In genomic region chr10:69087600-69088470, GRCh38 we compare ENCODE assay signal across 8 cellular contexts. TPM values are rescaled to one million over a fixed set of nuclear protein-coding genes. Genes with fewer than 3 reads are reported as not detected.
DNase-seq lines count a peak whose midpoint lies in the region; ATAC-seq, FAIRE-seq and TF ChIP-seq lines count a peak whose summit lies in the region.

Gene SRGN (plus strand): TSS chr10:69088103. CDS start chr10:69088158, 55 bp downstream.

- RAD21 ChIA-PET in GM12878 (lab: Charles Lee; ENCODE audit: unreplicated experiment): interaction anchor here (0.6 to 18.9 kb wide), 11 partner anchors 9 to 1423 kb away, joined by 3 to 544 read pairs (median 3); partner anchors contain the start of gene DDX21

- peaks cover 51% of the 10 kb centered on the region for H3K4me1 Mint-ChIP-seq in T-helper 2 cell treated with Interferon-gamma antibody and Interleukin-4, amounts not matched to agents 5 μg/mL and 100 μg/mL, for 36 hours (ENCODE audit: low read depth)

- SMC1A ChIA-PET in GM12878 (lab: Charles Lee; ENCODE audit: uncharacterized antibody, unreplicated experiment): interaction anchor here (0.7 to 16.6 kb wide), 12 partner anchors 9 to 141 kb away, joined by 3 to 355 read pairs (median 4); no protein-coding TSS in a partner anchor

- peak within 1 kb of the TSS; percentile 96 for H3K9ac ChIP-seq in GM12878 (ENCODE audit: control insufficient read depth, insufficient read depth, low read length)

- peak within 1 kb of the TSS; percentile 97 for H3K27ac ChIP-seq in GM12878 (ENCODE audit: control insufficient read depth, insufficient read depth)

- peaks cover 52% of the 10 kb centered on the region for H3K79me2 ChIP-seq in GM12878 (ENCODE audit: control insufficient read depth, insufficient read depth, low read length)

- no peaks in the 10 kb centered on the region for H4K20me1 ChIP-seq in GM12878 (ENCODE audit: control insufficient read depth, insufficient read depth)

- intact Hi-C loops in GM12878 (cut with micrococcal nuclease; ENCODE audit: unreplicated experiment): loop anchor here (1.0 kb wide), 1 partner anchor 22 kb away; no protein-coding TSS in a partner anchor

- FAIRE-seq in GM12878 (lab: Jason Lieb, UNC): peak; percentile 72

- TF ChIP-seq RAD21 in GM12878 (IDR thresholded peaks at IDR 0.05; ENCODE audit: insufficient read depth, low read depth, low read length): no peak

- H3K36me3 Mint-ChIP-seq in T-helper 2 cell treated with Interferon-gamma antibody and Interleukin-4, amounts not matched to agents 5 μg/mL and 100 μg/mL, for 36 hours (ENCODE audit: low read depth): peaks cover 19% of the 10 kb centered on the region

- in situ Hi-C loops in GM12878 (cut with MboI): no loop called here

- peak within 1 kb of the TSS; percentile 90 for H3K4me2 ChIP-seq in GM12878 (ENCODE audit: control insufficient read depth, insufficient read depth)

- no peaks in the 10 kb centered on the region for H3K9me3 ChIP-seq in GM12878 (replicated peaks; ENCODE audit: control insufficient read depth, insufficient read depth, low read length)

- H3K27me3 Mint-ChIP-seq in T-helper 2 cell treated with Interferon-gamma antibody and Interleukin-4, amounts not matched to agents 5 μg/mL and 100 μg/mL, for 36 hours (ENCODE audit: low read depth): no peaks in the 10 kb centered on the region

- peak; percentile 86 for DNase-seq in T-helper 2 cell treated with Interferon-gamma antibody and Interleukin-4, amounts not matched to agents 5 μg/mL and 100 μg/mL, for 36 hours (ENCODE audit: low spot score)
- DNase-seq in GM12878 (ENCODE audit: low read depth, low spot score): peak; percentile 97
- peak; percentile 54 for DNase-seq in kidney glomerular epithelial cell (lab: John Stamatoyannopoulos, UW)
- DNase-seq in stimulated activated CD4-positive, alpha-beta T cell treated with anti-CD3 and anti-CD28 coated beads, TNF-alpha, amount 100 ng/mL, for 24 hours (ENCODE audit: low read depth in 3 of 3): peak; percentile 54 to 78 (median 63)
- no peak for DNase-seq in NCI-H345 treated with DMSO at 0.1 percent for 48 hours (lab: John Stamatoyannopoulos, UW; ENCODE audit: unreplicated experiment)
- no peak for DNase-seq in NCI-H2171 treated with DMSO at 0.1 percent for 48 hours (lab: John Stamatoyannopoulos, UW)

- no TSS peak for BruUV-seq in GM12878 (replicated peaks; lab: Mats Ljungman, UMichigan)

- no peaks in the 10 kb centered on the region for H3K27me3 ChIP-seq in GM12878 (replicated peaks in 1 of 2; ENCODE audit: control insufficient read depth in 2 of 2, insufficient read depth in 2 of 2, low read length in 1 of 2)

- H3K4me3 Mint-ChIP-seq in T-helper 2 cell treated with Interferon-gamma antibody and Interleukin-4, amounts not matched to agents 5 μg/mL and 100 μg/mL, for 36 hours: peak within 1 kb of the TSS; percentile 94

- TF ChIP-seq CTCF in GM12878 (IDR thresholded peaks at IDR 0.05 in 2 of 3, conservative IDR thresholded peaks at IDR 0.05 in 1 of 3; ENCODE audit: control insufficient read depth in 2 of 3, extremely low read depth in 1 of 3, insufficient read depth in 1 of 3, low read depth in 3 of 3, low read length in 3 of 3): no peak

- H2AFZ ChIP-seq in GM12878 (ENCODE audit: control insufficient read depth, low read depth, low read length): peak within 1 kb of the TSS; percentile 48

- peak within 1 kb of the TSS; percentile 99 for H3K27ac Mint-ChIP-seq in T-helper 2 cell treated with Interferon-gamma antibody and Interleukin-4, amounts not matched to agents 5 μg/mL and 100 μg/mL, for 36 hours

- no peaks in the 10 kb centered on the region for H3K9me3 Mint-ChIP-seq in T-helper 2 cell treated with Interferon-gamma antibody and Interleukin-4, amounts not matched to agents 5 μg/mL and 100 μg/mL, for 36 hours

- TF ChIP-seq POLR2A in GM12878 (IDR thresholded peaks at IDR 0.05; ENCODE audit: low read depth, low read length): peak; percentile 96

- 1% methylated on average over 9 of the region's 9 CpGs for WGBS in GM12878 (ENCODE audit: insufficient coverage, insufficient replicate concordance, low lambda C conversion rate, missing lambda C conversion rate)

- H3K36me3 ChIP-seq in GM12878 (ENCODE audit: control insufficient read depth in 2 of 2, insufficient read depth in 2 of 2, low read length in 1 of 2): no peaks in the 10 kb centered on the region

- CTCF ChIA-PET in GM12878 (lab: Yijun Ruan, JAX): interaction anchor here (0.7 to 11.1 kb wide), 11 partner anchors 12 to 1202 kb away, joined by 3 to 272 read pairs (median 5); no protein-coding TSS in a partner anchor

- POLR2A ChIA-PET in GM12878 (lab: Charles Lee): interaction anchor here (0.6 to 13.2 kb wide), 13 partner anchors 9 to 236 kb away, joined by 3 to 312 read pairs (median 6); no protein-coding TSS in a partner anchor

- H3K4me3 ChIP-seq in GM12878: peak within 1 kb of the TSS; percentile 73

- peak; percentile 77 to 87; a peak in 3 of 4 replicates for TF ChIP-seq EP300 in GM12878 (IDR thresholded peaks at IDR 0.05; ENCODE audit: borderline replicate concordance in 1 of 2, control insufficient read depth in 1 of 2, low read depth in 2 of 2, low read length in 2 of 2)

- ATAC-seq in GM18873 (IDR thresholded peaks at IDR 0.05; ENCODE audit: low FRiP score, unreplicated experiment) (peak; percentile 53), HG03159 (IDR thresholded peaks at IDR 0.05; ENCODE audit: unreplicated experiment) (peak; percentile 57), GM12878 (peak; percentile 65)

- H3K4me1 ChIP-seq in GM12878 (ENCODE audit: control insufficient read depth, insufficient read depth, low read length): peaks cover 18% of the 10 kb centered on the region

TF ChIP-seq in GM12878, 131 proteins besides CTCF, POLR2A, EP300 and RAD21 (continues in another document):
- TF ChIP-seq IKZF2 (IDR thresholded peaks at IDR 0.05) (peak; percentile 86 to 90), ZNF207 (IDR thresholded peaks at IDR 0.05; ENCODE audit: borderline replicate concordance) (peak; percentile 70; the same call in 1 of the 2 replicates), RUNX3 (IDR thresholded peaks at IDR 0.05; ENCODE audit: low read length) (peak; percentile 94), PAX8 (IDR thresholded peaks at IDR 0.05) (peak; percentile 79; the same call in 1 of the 2 replicates), HDAC6 (IDR thresholded peaks at IDR 0.05; ENCODE audit: unreplicated experiment) (peak; percentile 66), MLLT1 (IDR thresholded peaks at IDR 0.05) (peak; percentile 95), FOXK2 (IDR thresholded peaks at IDR 0.05) (no peak), ZNF24 (IDR thresholded peaks at IDR 0.05) (peak; percentile 44; the same call in 1 of the 2 replicates)

RNA-seq across cellular contexts. Expression of gene SRGN, which starts in this region (rescaled TPM):
- 1,218 and 1,450 TPM in 2 replicates for total RNA-seq in GM12878 (2013; cell fraction: nucleolus; rRNA removed)
- total RNA-seq in GM12878 (2014; rRNA removed) (782 and 1,043 TPM in 2 replicates), GM12878 (2014; rRNA removed; fragmentation: Illumina TruSeq; extraction: Trizol) (937 and 1,023 TPM in 2 replicates), GM12878 (2021) (658 and 735 TPM in 2 replicates)
- polyA plus RNA-seq in GM12878 (2011; ENCODE audit: low read depth): 580 TPM
- polyA plus RNA-seq in GM12878 (2011; rRNA removed) (2,414 and 3,245 TPM in 2 replicates), GM12878 (2014; fragmentation: Illumina TruSeq; extraction: Trizol) (1,121 and 1,510 TPM in 2 replicates), GM12878 (2014; fragmentation: Nextera tagmentation; extraction: Ambion mirVana) (1,000 to 10,000 TPM; 1,115 to 1,176 TPM), GM12878 (2014; rRNA removed) (687 and 833 TPM in 2 replicates), GM12878 (2016; fragmentation: Nextera tagmentation; extraction: Ambion mirVana) (100 to 1,000 TPM; 382 to 384 TPM)
- polyA plus RNA-seq in GM12878 (2011; cell fraction: cytosol; rRNA removed): 1,183 and 1,837 TPM in 2 replicates
- polyA plus RNA-seq in GM12878 (2011; cell fraction: nucleus; rRNA removed): 432 and 624 TPM in 2 replicates
- polyA plus RNA-seq in GM12878 (2012): 946 and 1,192 TPM in 2 replicates
- 1,110 and 1,251 TPM in 2 replicates for polyA minus RNA-seq in GM12878 (2011; rRNA and poly(A)+ RNA removed)
- 439 and 473 TPM in 2 replicates for polyA minus RNA-seq in GM12878 (2011; cell fraction: cytosol; rRNA and poly(A)+ RNA removed)
- polyA minus RNA-seq in GM12878 (2011; cell fraction: nucleus; rRNA and poly(A)+ RNA removed): 84.3 and 111 TPM in 2 replicates

Comparison
In these comparisons a context has a peak if more than half of its experiments do, and no peak if none do; other contexts are left out.
1. DNase-seq: peak in T-helper 2 cell treated with Interferon-gamma antibody and Interleukin-4, amounts not matched to agents 5 μg/mL and 100 μg/mL, for 36 hours (single experiment), GM12878 (single experiment), kidney glomerular epithelial cell (single experiment) and stimulated activated CD4-positive, alpha-beta T cell treated with anti-CD3 and anti-CD28 coated beads, TNF-alpha, amount 100 ng/mL, for 24 hours (3 of 3); none in NCI-H345 treated with DMSO at 0.1 percent for 48 hours (single experiment) and NCI-H2171 treated with DMSO at 0.1 percent for 48 hours (single experiment).
2. Peak in every context shown above with its lines, with median percentiles within 50 percentile points of each other: ATAC-seq.